In genomic region chr14:91413547-91414474, GRCh38 we compare ENCODE assay signal across 8 cellular contexts. TPM values are rescaled to one million over a fixed set of nuclear protein-coding genes. Genes with fewer than 3 reads are reported as not detected.
DNase-seq lines count a peak whose midpoint lies in the region; ATAC-seq and TF ChIP-seq lines count a peak whose summit lies in the region.

No MANE protein-coding gene starts in this region.

- TF ChIP-seq POLR2A in transverse colon (IDR thresholded peaks at IDR 0.05), result no peak

- TF ChIP-seq EP300 in transverse colon (IDR thresholded peaks at IDR 0.05; ENCODE audit: low read depth), result no peak

- H3K36me3 ChIP-seq in SU-DHL-6 (ENCODE audit: low read length) (peaks cover 22% of the 10 kb centered on the region), hepatocyte (replicated peaks; ENCODE audit: insufficient read depth, low read depth) (no peaks in the 10 kb centered on the region), transverse colon (no peaks in the 10 kb centered on the region)

- intact Hi-C loops in transverse colon (cut with DNase I; ENCODE audit: low total_unique reads), result no loop called here

- peak; percentile 86 for DNase-seq in activated effector memory CD4-positive, alpha-beta T cell treated with anti-CD3 and anti-CD28 coated beads, Interleukin-2, amount 50 U/mL, for 16 hours
- no peak for DNase-seq in activated effector memory CD4-positive, alpha-beta T cell treated with Interleukin-2 at 50 U/mL for 16 hours
- peak; percentile 86 for DNase-seq in hepatocyte (ENCODE audit: low spot score)
- peak; percentile 80 for DNase-seq in transverse colon
- no peak for DNase-seq in AG08395 (ENCODE audit: low spot score)
- no peak for DNase-seq in Kasumi-1 (lab: John Stamatoyannopoulos, UW)

- H3K27ac ChIP-seq in SU-DHL-6 (ENCODE audit: low read depth, low read length) (peak overlapping the region; percentile 97), hepatocyte (peak overlapping the region; percentile 53), transverse colon (peak overlapping the region; percentile 78 to 89 (median 86))

- ATAC-seq in GM21528 (IDR thresholded peaks at IDR 0.05; ENCODE audit: low FRiP score, unreplicated experiment), result no peak

- 55% methylated on average over 11 of the region's 11 CpGs for WGBS in hepatocyte (ENCODE audit: low lambda C conversion rate, missing lambda C conversion rate)
- 59 to 88% methylated on average over 5 to 11 of the region's 11 CpGs for WGBS in transverse colon (ENCODE audit: low coverage in 1 of 2), 2 donors

- peaks cover 46% of the 10 kb centered on the region for H3F3A ChIP-seq in SU-DHL-6 (ENCODE audit: insufficient read depth)

- peak overlapping the region; percentile 98 for H3K4me2 ChIP-seq in SU-DHL-6 (ENCODE audit: low read depth, low read length, poor library complexity, severe bottlenecking)
- H3K4me2 ChIP-seq in hepatocyte, result no peak overlapping the region

- in situ Hi-C loops in transverse colon (cut with MboI; ENCODE audit: low pct_ligation_motif_present in 1 of 4, low pct_unique_long_range_greater_than_20kb in 1 of 4, low sequenced_read_pairs in 3 of 4), result loop anchor here in 1 of 4 donors (25.0 kb wide), 1 partner anchor 102 kb away; no protein-coding TSS in a partner anchor

- H4K20me1 ChIP-seq in SU-DHL-6 (ENCODE audit: low read depth, low read length), result peaks cover 16% of the 10 kb centered on the region; the same call in 1 of the 2 replicates
- H4K20me1 ChIP-seq in hepatocyte (ENCODE audit: insufficient read depth, poor library complexity, severe bottlenecking), result no peaks in the 10 kb centered on the region

- H3K4me1 ChIP-seq in hepatocyte (ENCODE audit: insufficient read depth) (peaks cover 21% of the 10 kb centered on the region), transverse colon (peaks cover 7 to 49% (median 25%) of the 10 kb centered on the region in 4 donors)

- peak overlapping the region; percentile 98 for H3K9ac ChIP-seq in SU-DHL-6 (ENCODE audit: low read length)

- H2AFZ ChIP-seq in SU-DHL-6 (ENCODE audit: low read depth, low read length, severe bottlenecking), result no peak overlapping the region
- peak overlapping the region; percentile 3 for H2AFZ ChIP-seq in hepatocyte

- H3K9me2 ChIP-seq in SU-DHL-6 (replicated peaks; ENCODE audit: insufficient read depth, low read length) (no peaks in the 10 kb centered on the region), hepatocyte (replicated peaks; ENCODE audit: insufficient read depth) (no peaks in the 10 kb centered on the region)

- TF ChIP-seq CTCF in SU-DHL-6 (IDR thresholded peaks at IDR 0.05; ENCODE audit: insufficient read depth, low read length, poor library complexity, severe bottlenecking), result no peak
- no peak for TF ChIP-seq CTCF in hepatocyte (IDR thresholded peaks at IDR 0.05; ENCODE audit: poor library complexity)
- TF ChIP-seq CTCF in transverse colon (IDR thresholded peaks at IDR 0.05), result no peak

- H3K9me3 ChIP-seq in SU-DHL-6 (ENCODE audit: insufficient read depth, low read length) (no peaks in the 10 kb centered on the region), hepatocyte (ENCODE audit: low read depth) (no peaks in the 10 kb centered on the region), transverse colon (no peaks in the 10 kb centered on the region)

- H3K27me3 ChIP-seq in SU-DHL-6 (ENCODE audit: low read length) (no peaks in the 10 kb centered on the region), hepatocyte (no peaks in the 10 kb centered on the region), transverse colon (no peaks in the 10 kb centered on the region)

- H3K79me2 ChIP-seq in SU-DHL-6 (ENCODE audit: insufficient read depth, low read length) (peaks cover 84% of the 10 kb centered on the region), hepatocyte (peaks cover 37% of the 10 kb centered on the region)

- H3K4me3 ChIP-seq in SU-DHL-6 (ENCODE audit: insufficient read depth, low read length, poor library complexity, severe bottlenecking), result peak overlapping the region; percentile 71
- H3K4me3 ChIP-seq in hepatocyte, result no peak overlapping the region
- peak overlapping the region in 1 of 4 donors; percentile 82 for H3K4me3 ChIP-seq in transverse colon

RNA-seq across cellular contexts. Expression of gene CCDC88C, which starts 3.8 kb away (rescaled TPM):
- total RNA-seq in hepatocyte, result 4.7 and 11.3 TPM in 2 replicates
- polyA plus RNA-seq in hepatocyte, result 4.3 and 5.9 TPM in 2 replicates
- total RNA-seq in transverse colon, result 100 to 1,000 TPM in 1 of 4 donors, 10 to 100 TPM in 3; 29.5 to 171 (median 60.3) TPM

Comparison
In these comparisons a context has a peak if more than half of its experiments do, and no peak if none do; other contexts are left out.
1. DNase-seq: peak in activated effector memory CD4-positive, alpha-beta T cell treated with anti-CD3 and anti-CD28 coated beads, Interleukin-2, amount 50 U/mL, for 16 hours (single experiment), hepatocyte (single experiment) and transverse colon (single experiment); none in activated effector memory CD4-positive, alpha-beta T cell treated with Interleukin-2 at 50 U/mL for 16 hours (single experiment), AG08395 (single experiment) and Kasumi-1 (0 of 2).
2. Peak in every context shown above with its lines, with median percentiles within 50 percentile points of each other: H3K27ac ChIP-seq.